Comparison of ENCODE assay signal across 18 cellular contexts in genomic region chr17:80422276-80422675, GRCh38. TPM values are rescaled to one million over a fixed set of nuclear protein-coding genes. Genes with fewer than 3 reads are reported as not detected.
"Had no signal": no experiment of that assay in that cellular context is flagged by ENCODE, and none has a peak within 500 bp of the region (broad histone marks: within the 10 kb centered on the region; RNA-seq: fewer than 3 reads in every experiment).

No MANE protein-coding gene starts in this region.

- H3K27ac ChIP-seq: ascending aorta, gastroesophageal sphincter, suprapubic skin had no signal

- H3K27me3 ChIP-seq: ascending aorta, breast epithelium, gastroesophageal sphincter, heart right ventricle, suprapubic skin had no signal

- H3K4me3 Mint-ChIP-seq: activated naive CD4-positive, alpha-beta T cell treated with anti-CD3 and anti-CD28 coated beads, Interleukin-2, amount 10 ng/mL, durations not matched to agents 7 days and 5 days; naive thymus-derived CD4-positive, alpha-beta T cell; stimulated activated naive CD8-positive, alpha-beta T cell treated with anti-CD3 and anti-CD28 coated beads, Interleukin-15, Interleukin-2, amounts not matched to agents 100 ng/mL and 50 ng/mL, for 24 hours had no signal

- DNase-seq: activated CD4-positive, CD25-positive, alpha-beta regulatory T cell treated with anti-CD3 and anti-CD28 coated beads, Interleukin-2, amount 50 U/mL, for 72 hours; activated naive CD4-positive, alpha-beta T cell treated with anti-CD3 and anti-CD28 coated beads, Interleukin-2, amount 10 ng/mL, durations not matched to agents 7 days and 5 days; activated T-cell treated with anti-CD3 and anti-CD28 coated beads for 4 hours; cerebellar nuclear complex; erythroblast; mammary epithelial cell; naive thymus-derived CD4-positive, alpha-beta T cell; retina; stimulated activated CD4-positive, alpha-beta T cell treated with anti-CD3 and anti-CD28 coated beads, Interleukin-15, amount 100 ng/mL, for 24 hours; stimulated activated CD4-positive, alpha-beta T cell treated with anti-CD3 and anti-CD28 coated beads, Interleukin-4, amount 100 ng/mL, for 24 hours; T-helper 9 cell had no signal

- H3K27ac Mint-ChIP-seq: activated naive CD4-positive, alpha-beta T cell treated with anti-CD3 and anti-CD28 coated beads, Interleukin-2, amount 10 ng/mL, durations not matched to agents 7 days and 5 days; stimulated activated naive CD8-positive, alpha-beta T cell treated with anti-CD3 and anti-CD28 coated beads, Interleukin-15, Interleukin-2, amounts not matched to agents 100 ng/mL and 50 ng/mL, for 24 hours had no signal

- H3K4me3 ChIP-seq: ascending aorta, breast epithelium, gastroesophageal sphincter, heart right ventricle, mucosa of descending colon, suprapubic skin had no signal

- ATAC-seq: mucosa of descending colon; naive thymus-derived CD4-positive, alpha-beta T cell had no signal

- H3K36me3 ChIP-seq: breast epithelium had no signal

- H3K27me3 Mint-ChIP-seq: naive thymus-derived CD4-positive, alpha-beta T cell; stimulated activated naive CD8-positive, alpha-beta T cell treated with anti-CD3 and anti-CD28 coated beads, Interleukin-15, Interleukin-2, amounts not matched to agents 100 ng/mL and 50 ng/mL, for 24 hours had no signal

- H3K9me3 ChIP-seq: ascending aorta, breast epithelium, gastroesophageal sphincter, heart right ventricle, mucosa of descending colon, suprapubic skin had no signal

- H3K4me1 ChIP-seq: breast epithelium had no signal

- H3K9me3 Mint-ChIP-seq: activated naive CD4-positive, alpha-beta T cell treated with anti-CD3 and anti-CD28 coated beads, Interleukin-2, amount 10 ng/mL, durations not matched to agents 7 days and 5 days; naive thymus-derived CD4-positive, alpha-beta T cell; stimulated activated naive CD8-positive, alpha-beta T cell treated with anti-CD3 and anti-CD28 coated beads, Interleukin-15, Interleukin-2, amounts not matched to agents 100 ng/mL and 50 ng/mL, for 24 hours had no signal

RNA-seq across cellular contexts. Expression of gene NPTX1, which starts 54.1 kb away (rescaled TPM):
- total RNA-seq: ascending aorta, heart right ventricle had no signal
